ENCODE assay signal across 10 cellular contexts in genomic region chr13:98483636-98484288, GRCh38.
DNase-seq lines count a peak whose midpoint lies in the region; ATAC-seq and FAIRE-seq lines count a peak whose summit lies in the region.
"Had no signal": no experiment of that assay in that cellular context is flagged by ENCODE, and none has a peak within 500 bp of the region (broad histone marks: within the 10 kb centered on the region; RNA-seq: fewer than 3 reads in every experiment).

No MANE protein-coding gene starts in this region.

- DNase-seq in NCI-H1092 treated with DMSO at 0.1 percent for 48 hours (lab: John Stamatoyannopoulos, UW) (peak; percentile 18), NCI-H1092 (lab: John Stamatoyannopoulos, UW) (no peak), GF-D8 (lab: John Stamatoyannopoulos, UW) (no peak)
- DNase-seq in activated naive CD8-positive, alpha-beta T cell treated with anti-CD3 and anti-CD28 coated beads, Interleukin-2, amount 50 U/mL, for 24 hours = no peak
- no peak for DNase-seq in stimulated activated effector memory CD8-positive, alpha-beta T cell treated with anti-CD3 and anti-CD28 coated beads, Interleukin-12 subunit alpha, Interleukin-12 subunit beta, amount 100 ng/mL, for 72 hours (ENCODE audit: low spot score in 2 of 2)
- DNase-seq: occipital lobe had no signal

- peak; percentile 5 for FAIRE-seq in islet of Langerhans (lab: Jason Lieb, UNC)
- FAIRE-seq: A204.1 had no signal

- ATAC-seq in activated naive CD8-positive, alpha-beta T cell treated with anti-CD3 and anti-CD28 coated beads, Interleukin-2, amount 50 U/mL, for 24 hours = no peak
- no peak for ATAC-seq in stimulated activated effector memory CD8-positive, alpha-beta T cell treated with anti-CD3 and anti-CD28 coated beads, Interleukin-12 subunit alpha, Interleukin-12 subunit beta, amount 100 ng/mL, for 72 hours
- ATAC-seq in GM19455 (IDR thresholded peaks at IDR 0.05; ENCODE audit: unreplicated experiment) (no peak), GM18858 (IDR thresholded peaks at IDR 0.05; ENCODE audit: unreplicated experiment) (no peak)

- no peak overlapping the region for H3K4me3 Mint-ChIP-seq in activated naive CD8-positive, alpha-beta T cell treated with anti-CD3 and anti-CD28 coated beads, Interleukin-2, amount 50 U/mL, for 24 hours
- peak overlapping the region; percentile 68 for H3K4me3 Mint-ChIP-seq in stimulated activated effector memory CD8-positive, alpha-beta T cell treated with anti-CD3 and anti-CD28 coated beads, Interleukin-12 subunit alpha, Interleukin-12 subunit beta, amount 100 ng/mL, for 72 hours

- H3K27ac Mint-ChIP-seq in activated naive CD8-positive, alpha-beta T cell treated with anti-CD3 and anti-CD28 coated beads, Interleukin-2, amount 50 U/mL, for 24 hours = peak overlapping the region; percentile 36
- H3K27ac Mint-ChIP-seq in stimulated activated effector memory CD8-positive, alpha-beta T cell treated with anti-CD3 and anti-CD28 coated beads, Interleukin-12 subunit alpha, Interleukin-12 subunit beta, amount 100 ng/mL, for 72 hours = peak overlapping the region; percentile 93

- peaks cover 19% of the 10 kb centered on the region for H3K36me3 Mint-ChIP-seq in activated naive CD8-positive, alpha-beta T cell treated with anti-CD3 and anti-CD28 coated beads, Interleukin-2, amount 50 U/mL, for 24 hours (ENCODE audit: low read depth)
- peaks cover 65% of the 10 kb centered on the region for H3K36me3 Mint-ChIP-seq in stimulated activated effector memory CD8-positive, alpha-beta T cell treated with anti-CD3 and anti-CD28 coated beads, Interleukin-12 subunit alpha, Interleukin-12 subunit beta, amount 100 ng/mL, for 72 hours

- H3K9me3 Mint-ChIP-seq in activated naive CD8-positive, alpha-beta T cell treated with anti-CD3 and anti-CD28 coated beads, Interleukin-2, amount 50 U/mL, for 24 hours = no peaks in the 10 kb centered on the region
- no peaks in the 10 kb centered on the region for H3K9me3 Mint-ChIP-seq in stimulated activated effector memory CD8-positive, alpha-beta T cell treated with anti-CD3 and anti-CD28 coated beads, Interleukin-12 subunit alpha, Interleukin-12 subunit beta, amount 100 ng/mL, for 72 hours

- peaks cover 90% of the 10 kb centered on the region for H3K4me1 Mint-ChIP-seq in activated naive CD8-positive, alpha-beta T cell treated with anti-CD3 and anti-CD28 coated beads, Interleukin-2, amount 50 U/mL, for 24 hours
- peaks cover 94% of the 10 kb centered on the region for H3K4me1 Mint-ChIP-seq in stimulated activated effector memory CD8-positive, alpha-beta T cell treated with anti-CD3 and anti-CD28 coated beads, Interleukin-12 subunit alpha, Interleukin-12 subunit beta, amount 100 ng/mL, for 72 hours

- H3K27me3 Mint-ChIP-seq in activated naive CD8-positive, alpha-beta T cell treated with anti-CD3 and anti-CD28 coated beads, Interleukin-2, amount 50 U/mL, for 24 hours = no peaks in the 10 kb centered on the region
